ENCODE assay signal across 17 cellular contexts in genomic region chr12:100721193-100721592, GRCh38.
DNase-seq lines count a peak whose midpoint lies in the region; ATAC-seq and TF ChIP-seq lines count a peak whose summit lies in the region.
"Had no signal": no experiment of that assay in that cellular context is flagged by ENCODE, and none has a peak within 500 bp of the region (broad histone marks: within the 10 kb centered on the region; RNA-seq: fewer than 3 reads in every experiment).

No MANE protein-coding gene starts in this region.

- H3K9me3 Mint-ChIP-seq in activated CD8-positive, alpha-beta T cell treated with anti-CD3 and anti-CD28 coated beads for 36 hours, result no peaks in the 10 kb centered on the region

- no peak for TF ChIP-seq CTCF in activated CD8-positive, alpha-beta T cell treated with anti-CD3 and anti-CD28 coated beads for 36 hours (IDR thresholded peaks at IDR 0.05)

- POLR2A ChIA-PET in activated CD8-positive, alpha-beta T cell treated with anti-CD3 and anti-CD28 coated beads for 36 hours (lab: Charles Lee), result no interaction called here

- CTCF ChIA-PET in activated CD8-positive, alpha-beta T cell treated with anti-CD3 and anti-CD28 coated beads for 36 hours (lab: Charles Lee), result no interaction called here

- H3K4me1 Mint-ChIP-seq in activated CD8-positive, alpha-beta T cell treated with anti-CD3 and anti-CD28 coated beads for 36 hours (ENCODE audit: low read depth), result no peaks in the 10 kb centered on the region

- H3K27ac Mint-ChIP-seq in activated CD8-positive, alpha-beta T cell treated with anti-CD3 and anti-CD28 coated beads for 36 hours, result no peak overlapping the region

- DNase-seq in NCI-H1694 treated with DMSO at 0.1 percent for 48 hours (lab: John Stamatoyannopoulos, UW), result peak; percentile 77
- DNase-seq in NCI-H82 (lab: John Stamatoyannopoulos, UW), result peak; percentile 70
- peak; percentile 5 for DNase-seq in cerebellum (ENCODE audit: low spot score)
- DNase-seq in putamen (ENCODE audit: low spot score), result no peak
- DNase-seq in activated CD8-positive, alpha-beta T cell treated with anti-CD3 and anti-CD28 coated beads for 36 hours, result no peak
- DNase-seq: ACHN, AML-193, GF-D8, GOT3, KBM-7, MV-4-11, NCI-H1417 treated with DMSO at 0.1 percent for 48 hours, NCI-H2029, PC-9, T-helper 1 cell had no signal

- intact Hi-C loops in activated CD8-positive, alpha-beta T cell treated with anti-CD3 and anti-CD28 coated beads for 36 hours (cut with micrococcal nuclease), result no loop called here

- H3K4me3 Mint-ChIP-seq in activated CD8-positive, alpha-beta T cell treated with anti-CD3 and anti-CD28 coated beads for 36 hours, result no peak overlapping the region

- H3K27me3 Mint-ChIP-seq in activated CD8-positive, alpha-beta T cell treated with anti-CD3 and anti-CD28 coated beads for 36 hours, result peaks cover 21% of the 10 kb centered on the region

- no peak for ATAC-seq in activated CD8-positive, alpha-beta T cell treated with anti-CD3 and anti-CD28 coated beads for 36 hours
- ATAC-seq in GM18861 (IDR thresholded peaks at IDR 0.05; ENCODE audit: unreplicated experiment) (no peak), GM19351 (IDR thresholded peaks at IDR 0.05; ENCODE audit: unreplicated experiment) (no peak)

- H3K36me3 Mint-ChIP-seq in activated CD8-positive, alpha-beta T cell treated with anti-CD3 and anti-CD28 coated beads for 36 hours (ENCODE audit: low read depth), result no peaks in the 10 kb centered on the region

Comparison
In these comparisons a context has a peak if more than half of its experiments do, and no peak if none do; other contexts are left out.
1. DNase-seq: peak in NCI-H1694 treated with DMSO at 0.1 percent for 48 hours (single experiment), NCI-H82 (single experiment) and cerebellum (single experiment); none in putamen (single experiment) and activated CD8-positive, alpha-beta T cell treated with anti-CD3 and anti-CD28 coated beads for 36 hours (single experiment).